ENCODE assay signal across 8 cellular contexts in the genomic region with DNA sequence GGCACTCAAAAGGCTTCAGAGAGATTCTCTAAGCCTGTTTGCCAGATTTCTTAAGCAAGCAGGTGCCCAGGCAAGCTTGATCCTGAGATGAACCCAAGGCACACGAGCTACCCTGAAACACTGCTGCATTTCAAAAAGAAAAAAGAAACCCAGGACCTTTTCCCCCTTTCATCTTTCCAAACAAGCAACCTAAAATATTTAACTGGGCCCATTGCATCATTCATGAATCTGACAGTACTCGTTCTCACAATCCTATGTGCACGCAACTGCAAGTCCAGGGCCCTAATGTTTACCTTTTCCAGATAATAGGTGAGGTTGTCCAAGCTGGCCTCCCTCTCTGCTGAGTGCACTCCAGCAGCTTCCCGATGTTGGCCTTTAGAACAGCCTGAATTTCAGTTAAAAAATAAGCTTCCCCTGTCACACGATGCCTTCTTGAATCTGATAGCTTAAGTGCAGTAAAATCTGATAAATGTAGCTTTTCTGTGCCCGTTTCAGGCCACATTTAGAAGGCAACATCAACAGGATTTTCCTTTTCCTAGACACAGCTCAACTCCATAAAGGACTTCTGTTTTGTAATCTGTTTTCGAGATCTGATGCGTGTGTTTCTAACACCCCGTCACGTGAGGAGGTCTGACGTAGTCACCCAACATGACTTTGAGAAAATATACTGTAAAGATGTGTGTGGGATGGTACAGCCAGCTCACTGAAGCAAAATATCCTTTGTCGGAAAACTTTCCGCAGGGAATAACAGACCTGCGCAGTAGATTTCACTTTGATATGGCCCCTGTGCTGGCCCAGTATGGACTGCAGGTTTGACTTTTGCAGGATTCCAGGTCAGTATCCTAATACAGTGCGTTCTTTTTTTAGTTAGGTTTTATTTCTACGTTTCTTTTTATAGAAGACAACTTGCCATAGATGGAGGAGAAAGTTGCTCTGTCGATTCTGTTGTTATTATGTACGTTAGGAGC. TPM values are rescaled to one million over a fixed set of nuclear protein-coding genes. Genes with fewer than 3 reads are reported as not detected.
DNase-seq lines count a peak whose midpoint lies in the region; ATAC-seq, FAIRE-seq and TF ChIP-seq lines count a peak whose summit lies in the region.

No MANE protein-coding gene starts in this region.

- no peak for ATAC-seq in HG02571 (IDR thresholded peaks at IDR 0.05; ENCODE audit: unreplicated experiment)

- H3K4me3 ChIP-seq in kidney (ENCODE audit: low read length in 2 of 2) (peak overlapping the region in 1 of 2 donors; percentile 7), retinal pigment epithelial cell (ENCODE audit: low read length) (peak overlapping the region; percentile 3), H7 (ENCODE audit: insufficient read depth, low read depth, low read length) (no peak overlapping the region)

- no peak for TF ChIP-seq CTCF in kidney (IDR thresholded peaks at IDR 0.05; ENCODE audit: borderline replicate concordance, extremely low read depth, insufficient read depth)
- no peak for TF ChIP-seq CTCF in retinal pigment epithelial cell (conservative IDR thresholded peaks at IDR 0.05; ENCODE audit: low read depth, low read length)

- peak; percentile 39 for DNase-seq in DMS153 (lab: John Stamatoyannopoulos, UW)
- no peak for DNase-seq in kidney
- peak; percentile 88 for DNase-seq in retinal pigment epithelial cell (ENCODE audit: low read depth)
- no peak for DNase-seq in RCC 7860 (ENCODE audit: low spot score)
- DNase-seq in activated gamma-delta T cell treated with Interleukin-2 at 50 U/mL for 16 hours: no peak
- DNase-seq in H7: no peak

- FAIRE-seq in kidney (lab: Jason Lieb, UNC) (no peak), RCC 7860 (lab: Jason Lieb, UNC) (no peak)

- H3K4me1 ChIP-seq in kidney (ENCODE audit: control insufficient read depth in 1 of 2, insufficient read depth in 1 of 2, low read depth in 1 of 2, low read length in 2 of 2): peaks cover 17 to 18% of the 10 kb centered on the region in 2 donors

- H3K27ac ChIP-seq in angular gyrus (ENCODE audit: low read depth, low read length): peak overlapping the region; percentile 97
- H3K27ac ChIP-seq in kidney (ENCODE audit: low read depth in 2 of 2, low read length in 2 of 2): peak overlapping the region; percentile 36 to 42

- intact Hi-C loops in kidney (cut with DNase I): no loop called here

- H3K36me3 ChIP-seq in kidney (ENCODE audit: control insufficient read depth in 1 of 2, insufficient read depth in 2 of 2, low read length in 2 of 2) (peaks cover 4 to 9% of the 10 kb centered on the region in 2 donors), H7 (replicated peaks; ENCODE audit: control insufficient read depth, insufficient read depth, low read length) (no peaks in the 10 kb centered on the region; the same call in 1 of the 2 replicates)

- H3K9me3 ChIP-seq in kidney (ENCODE audit: control insufficient read depth in 1 of 2, low read length in 2 of 2): no peaks in the 10 kb centered on the region

- H3K27me3 ChIP-seq in H7 (ENCODE audit: control insufficient read depth, insufficient read depth, low read length): no peaks in the 10 kb centered on the region

- peak overlapping the region in 1 of 2 donors; percentile 17 for H3K9ac ChIP-seq in kidney (ENCODE audit: low read length in 2 of 2)

RNA-seq across cellular contexts. Expression of a gene that starts 55.1 kb away (rescaled TPM):
- 29.8 TPM for total RNA-seq in kidney
- polyA plus RNA-seq in kidney (ENCODE audit: insufficient read depth, low read depth, low replicate concordance): 2.2 TPM
- 11.6 and 17.9 TPM in 2 replicates for total RNA-seq in H7 (2014; rRNA removed; shearing (Covaris generic))

Comparison
In these comparisons a context has a peak if more than half of its experiments do, and no peak if none do; other contexts are left out.
1. DNase-seq: peak in DMS153 (single experiment) and retinal pigment epithelial cell (single experiment); none in kidney (single experiment), RCC 7860 (single experiment), activated gamma-delta T cell treated with Interleukin-2 at 50 U/mL for 16 hours (single experiment) and H7 (single experiment).